Comparison of ENCODE assay signal across 35 cellular contexts in genomic region chr6:146301760-146302159, GRCh38.
"Had no signal": no experiment of that assay in that cellular context is flagged by ENCODE, and none has a peak within 500 bp of the region (broad histone marks: within the 10 kb centered on the region; RNA-seq: fewer than 3 reads in every experiment).

No MANE protein-coding gene starts in this region.

- H3K27ac Mint-ChIP-seq: activated B cell treated with CpG ODN at 0.5 μM for 24 hours; activated CD4-positive, alpha-beta memory T cell treated with anti-CD3 and anti-CD28 coated beads, Interleukin-2, amount 10 ng/mL, durations not matched to agents 7 days and 5 days; activated CD8-positive, alpha-beta memory T cell treated with anti-CD3 and anti-CD28 coated beads, Interleukin-2, amount 10 ng/mL, durations not matched to agents 7 days and 5 days; activated naive CD4-positive, alpha-beta T cell treated with anti-CD3 and anti-CD28 coated beads, Interleukin-2, amount 10 ng/mL, durations not matched to agents 7 days and 5 days; activated naive CD8-positive, alpha-beta T cell; activated naive CD8-positive, alpha-beta T cell treated with anti-CD3 and anti-CD28 coated beads, Interleukin-2, amount 50 U/mL, for 24 hours; brain; IgD-negative memory B cell; T-helper 1 cell treated with Interleukin-12 subunit alpha and Interleukin-12 subunit beta and Interleukin-4 antibody, amounts not matched to agents 30 μg/mL and 1 μg/mL, for 36 hours; T-helper 2 cell treated with Interferon-gamma antibody and Interleukin-4, amounts not matched to agents 5 μg/mL and 100 μg/mL, for 36 hours had no signal

- H3K9me3 ChIP-seq: Peyer's patch had no signal

- ATAC-seq: activated CD8-positive, alpha-beta memory T cell treated with anti-CD3 and anti-CD28 coated beads, Interleukin-2, amount 10 ng/mL, durations not matched to agents 7 days and 5 days; activated naive CD8-positive, alpha-beta T cell treated with anti-CD3 and anti-CD28 coated beads, Interleukin-2, amount 50 U/mL, for 24 hours; PC-3; SK-N-SH treated with all-trans-retinoic acid at 6 μM for 48 hours had no signal

- DNase-seq: activated B cell treated with CpG ODN at 0.5 μM for 24 hours; activated CD4-positive, alpha-beta memory T cell treated with anti-CD3 and anti-CD28 coated beads, Interleukin-2, amount 10 ng/mL, durations not matched to agents 7 days and 5 days; activated CD4-positive, alpha-beta T cell treated with anti-CD3 and anti-CD28 coated beads for 4 hours; activated CD4-positive, CD25-positive, alpha-beta regulatory T cell treated with anti-CD3 and anti-CD28 coated beads, Interleukin-2, amount 50 U/mL, for 72 hours; activated CD8-positive, alpha-beta memory T cell treated with anti-CD3 and anti-CD28 coated beads for 24 hours; activated CD8-positive, alpha-beta memory T cell treated with anti-CD3 and anti-CD28 coated beads, Interleukin-2, amount 10 ng/mL, durations not matched to agents 7 days and 5 days; activated CD8-positive, alpha-beta memory T cell treated with anti-CD3 and anti-CD28 coated beads, Interleukin-2, amount 50 U/mL, for 48 hours; activated effector memory CD4-positive, alpha-beta T cell treated with Interleukin-2 at 50 U/mL for 16 hours; activated naive CD4-positive, alpha-beta T cell treated with anti-CD3 and anti-CD28 coated beads, Interleukin-2, amount 10 ng/mL, durations not matched to agents 7 days and 5 days; activated naive CD8-positive, alpha-beta T cell treated with anti-CD3 and anti-CD28 coated beads, Interleukin-2, amount 50 U/mL, for 24 hours; activated T-cell treated with anti-CD3 and anti-CD28 coated beads, Interleukin-2, amount 50 U/mL, for 48 hours; anterior cingulate cortex; central memory CD4-positive, alpha-beta T cell; NCI-H1048; NCI-H1105 treated with DMSO at 0.1 percent for 48 hours; NCI-H1436; NCI-H1694; NCI-H1930; NCI-H2081 treated with DMSO at 0.1 percent for 48 hours; NCI-H226; NCI-H446 treated with DMSO at 0.1 percent for 48 hours; NCI-H524; NCI-H69; NK-92 treated with Interleukin-12 subunit alpha and Interleukin-12 subunit beta, amount 100 ng/mL, for 24 hours; PC-3; Peyer's patch; RPMI8226; SIG-M5 had no signal

- H3K4me1 Mint-ChIP-seq: activated B cell treated with CpG ODN at 0.5 μM for 24 hours; activated CD4-positive, alpha-beta memory T cell treated with anti-CD3 and anti-CD28 coated beads, Interleukin-2, amount 10 ng/mL, durations not matched to agents 7 days and 5 days; activated CD8-positive, alpha-beta memory T cell treated with anti-CD3 and anti-CD28 coated beads, Interleukin-2, amount 10 ng/mL, durations not matched to agents 7 days and 5 days; activated naive CD4-positive, alpha-beta T cell treated with anti-CD3 and anti-CD28 coated beads, Interleukin-2, amount 10 ng/mL, durations not matched to agents 7 days and 5 days; activated naive CD8-positive, alpha-beta T cell treated with anti-CD3 and anti-CD28 coated beads, Interleukin-2, amount 50 U/mL, for 24 hours had no signal

- H3K4me3 Mint-ChIP-seq: activated B cell treated with CpG ODN at 0.5 μM for 24 hours; activated CD4-positive, alpha-beta memory T cell treated with anti-CD3 and anti-CD28 coated beads, Interleukin-2, amount 10 ng/mL, durations not matched to agents 7 days and 5 days; activated CD8-positive, alpha-beta memory T cell treated with anti-CD3 and anti-CD28 coated beads, Interleukin-2, amount 10 ng/mL, durations not matched to agents 7 days and 5 days; activated naive CD4-positive, alpha-beta T cell treated with anti-CD3 and anti-CD28 coated beads, Interleukin-2, amount 10 ng/mL, durations not matched to agents 7 days and 5 days; activated naive CD8-positive, alpha-beta T cell; activated naive CD8-positive, alpha-beta T cell treated with anti-CD3 and anti-CD28 coated beads, Interleukin-2, amount 50 U/mL, for 24 hours; brain; IgD-negative memory B cell; T-helper 1 cell treated with Interleukin-12 subunit alpha and Interleukin-12 subunit beta and Interleukin-4 antibody, amounts not matched to agents 30 μg/mL and 1 μg/mL, for 36 hours; T-helper 2 cell treated with Interferon-gamma antibody and Interleukin-4, amounts not matched to agents 5 μg/mL and 100 μg/mL, for 36 hours had no signal

- H3K27ac ChIP-seq: KMS-11, Peyer's patch had no signal

- H3K9me3 Mint-ChIP-seq: activated B cell treated with CpG ODN at 0.5 μM for 24 hours; activated CD4-positive, alpha-beta memory T cell treated with anti-CD3 and anti-CD28 coated beads, Interleukin-2, amount 10 ng/mL, durations not matched to agents 7 days and 5 days; activated naive CD4-positive, alpha-beta T cell treated with anti-CD3 and anti-CD28 coated beads, Interleukin-2, amount 10 ng/mL, durations not matched to agents 7 days and 5 days; activated naive CD8-positive, alpha-beta T cell treated with anti-CD3 and anti-CD28 coated beads, Interleukin-2, amount 50 U/mL, for 24 hours; brain; T-helper 1 cell treated with Interleukin-12 subunit alpha and Interleukin-12 subunit beta and Interleukin-4 antibody, amounts not matched to agents 30 μg/mL and 1 μg/mL, for 36 hours; T-helper 2 cell treated with Interferon-gamma antibody and Interleukin-4, amounts not matched to agents 5 μg/mL and 100 μg/mL, for 36 hours had no signal

- H3K27me3 ChIP-seq: Peyer's patch had no signal

- H3K4me2 ChIP-seq: KMS-11 had no signal

- H3K27me3 Mint-ChIP-seq: activated B cell treated with CpG ODN at 0.5 μM for 24 hours; activated CD4-positive, alpha-beta memory T cell treated with anti-CD3 and anti-CD28 coated beads, Interleukin-2, amount 10 ng/mL, durations not matched to agents 7 days and 5 days; activated CD8-positive, alpha-beta memory T cell treated with anti-CD3 and anti-CD28 coated beads, Interleukin-2, amount 10 ng/mL, durations not matched to agents 7 days and 5 days; activated naive CD4-positive, alpha-beta T cell treated with anti-CD3 and anti-CD28 coated beads, Interleukin-2, amount 10 ng/mL, durations not matched to agents 7 days and 5 days; brain; IgD-negative memory B cell had no signal

- H3K4me1 ChIP-seq: Peyer's patch had no signal

- H3K36me3 Mint-ChIP-seq: activated CD8-positive, alpha-beta memory T cell treated with anti-CD3 and anti-CD28 coated beads, Interleukin-2, amount 10 ng/mL, durations not matched to agents 7 days and 5 days; activated naive CD4-positive, alpha-beta T cell treated with anti-CD3 and anti-CD28 coated beads, Interleukin-2, amount 10 ng/mL, durations not matched to agents 7 days and 5 days; activated naive CD8-positive, alpha-beta T cell; brain had no signal

- H3K36me3 ChIP-seq: Peyer's patch had no signal

- H3K4me3 ChIP-seq: Peyer's patch had no signal

- H3K9ac ChIP-seq: KMS-11 had no signal
